ENCODE assay signal across 10 cellular contexts in genomic region chr19:13788991-13789390, GRCh38. TPM values are rescaled to one million over a fixed set of nuclear protein-coding genes. Genes with fewer than 3 reads are reported as not detected.
DNase-seq lines count a peak whose midpoint lies in the region.
"Had no signal": no experiment of that assay in that cellular context is flagged by ENCODE, and none has a peak within 500 bp of the region (broad histone marks: within the 10 kb centered on the region; RNA-seq: fewer than 3 reads in every experiment).

No MANE protein-coding gene starts in this region.

- H3K4me1 Mint-ChIP-seq in activated naive CD4-positive, alpha-beta T cell treated with anti-CD3 and anti-CD28 coated beads, Interleukin-2, amount 50 U/mL, for 24 hours, result peaks cover 33% of the 10 kb centered on the region

- H3K4me3 ChIP-seq in Jurkat, Clone E6-1 (ENCODE audit: low read length), result peak overlapping the region; percentile 30

- H3K27ac Mint-ChIP-seq in activated naive CD4-positive, alpha-beta T cell treated with anti-CD3 and anti-CD28 coated beads, Interleukin-2, amount 50 U/mL, for 24 hours, result peak overlapping the region; percentile 35

- no peaks in the 10 kb centered on the region for H3K36me3 Mint-ChIP-seq in activated naive CD4-positive, alpha-beta T cell treated with anti-CD3 and anti-CD28 coated beads, Interleukin-2, amount 50 U/mL, for 24 hours

- peak; percentile 39 for DNase-seq in AG20443 (ENCODE audit: low spot score)
- peak; percentile 59 for DNase-seq in Jurkat, Clone E6-1 (ENCODE audit: low read depth, low spot score)
- peak; percentile 96 for DNase-seq in iris pigment epithelial cell (ENCODE audit: low read depth)
- no peak for DNase-seq in RPMI8226
- DNase-seq in stimulated activated CD4-positive, alpha-beta T cell treated with anti-CD3 and anti-CD28 coated beads, Interleukin-2, amount 100 ng/mL, for 48 hours, result no peak
- no peak for DNase-seq in OCI-M2 (lab: John Stamatoyannopoulos, UW; ENCODE audit: unreplicated experiment)
- no peak for DNase-seq in NCI-H146 (lab: John Stamatoyannopoulos, UW)
- DNase-seq: anterior cingulate cortex, midbrain had no signal

- no peaks in the 10 kb centered on the region for H3K9me3 Mint-ChIP-seq in activated naive CD4-positive, alpha-beta T cell treated with anti-CD3 and anti-CD28 coated beads, Interleukin-2, amount 50 U/mL, for 24 hours

- H3K4me3 Mint-ChIP-seq in activated naive CD4-positive, alpha-beta T cell treated with anti-CD3 and anti-CD28 coated beads, Interleukin-2, amount 50 U/mL, for 24 hours, result peak overlapping the region; percentile 39

- H3K27me3 Mint-ChIP-seq in activated naive CD4-positive, alpha-beta T cell treated with anti-CD3 and anti-CD28 coated beads, Interleukin-2, amount 50 U/mL, for 24 hours, result no peaks in the 10 kb centered on the region

RNA-seq across cellular contexts. Expression of gene ZSWIM4, which starts 6.3 kb away (rescaled TPM):
- polyA plus RNA-seq in Jurkat, Clone E6-1 (2012; ENCODE audit: insufficient read depth, insufficient read length), result 7.6 TPM

RNA-seq across cellular contexts. Expression of gene C19orf53, which starts 14.7 kb away (rescaled TPM):
- 294 TPM for polyA plus RNA-seq in Jurkat, Clone E6-1 (2012; ENCODE audit: insufficient read depth, insufficient read length)

RNA-seq across cellular contexts. Expression of gene MRI1, which starts 24.7 kb away (rescaled TPM):
- 13.8 TPM for polyA plus RNA-seq in Jurkat, Clone E6-1 (2012; ENCODE audit: insufficient read depth, insufficient read length)

Comparison
In these comparisons a context has a peak if more than half of its experiments do, and no peak if none do; other contexts are left out.
1. DNase-seq: peak in AG20443 (single experiment), Jurkat, Clone E6-1 (single experiment) and iris pigment epithelial cell (single experiment); none in RPMI8226 (single experiment), stimulated activated CD4-positive, alpha-beta T cell treated with anti-CD3 and anti-CD28 coated beads, Interleukin-2, amount 100 ng/mL, for 48 hours (0 of 2), OCI-M2 (single experiment) and NCI-H146 (single experiment).